15 cellular contexts compared by ENCODE assay signal in the genomic region with DNA sequence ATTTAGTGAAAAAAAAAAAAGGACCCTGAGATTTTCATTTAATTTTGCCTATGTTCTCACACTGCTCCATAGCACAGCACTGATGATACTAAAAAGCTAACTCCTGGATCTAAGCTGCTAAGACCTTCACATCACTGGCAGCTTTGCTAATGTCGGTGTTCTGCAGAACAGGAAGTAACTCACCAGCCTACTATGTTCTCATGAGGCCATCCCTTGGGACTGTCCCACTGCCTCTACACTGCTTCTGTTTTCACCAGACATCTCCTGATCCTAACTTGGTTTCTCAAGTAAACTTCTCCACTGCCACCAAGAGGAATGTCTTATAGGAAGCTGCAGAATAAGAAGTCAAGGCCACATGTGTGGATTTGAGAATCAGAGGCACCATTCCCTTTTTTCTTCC. TPM values are rescaled to one million over a fixed set of nuclear protein-coding genes. Genes with fewer than 3 reads are reported as not detected.
A peak's percentile ranks its signal among the peaks of the same experiment; 100 is the strongest.
DNase-seq lines count a peak whose midpoint lies in the region; ATAC-seq and TF ChIP-seq lines count a peak whose summit lies in the region.
"Had no signal": no experiment of that assay in that cellular context is flagged by ENCODE, and none has a peak within 500 bp of the region (broad histone marks: within the 10 kb centered on the region; RNA-seq: fewer than 3 reads in every experiment).

No MANE protein-coding gene starts in this region.

- peak; percentile 65 to 66 for ATAC-seq in stimulated activated naive B cell treated with anti-CD40 and anti-IgM and Interleukin-4, amounts not matched to agents 10 μg/mL and 1 μg/mL and 100 μg/mL, for 72 hours (replicated peaks)
- ATAC-seq: A549 had no signal

- TF ChIP-seq CTCF in NB4 (IDR thresholded peaks at IDR 0.05; ENCODE audit: low read depth, low read length) = no peak
- TF ChIP-seq CTCF in brain microvascular endothelial cell (IDR thresholded peaks at IDR 0.05; ENCODE audit: low read depth, low read length, missing control alignments) = no peak
- TF ChIP-seq CTCF in endothelial cell (IDR thresholded peaks at IDR 0.05; ENCODE audit: unreplicated experiment) = no peak
- no peak for TF ChIP-seq CTCF in coronary artery (IDR thresholded peaks at IDR 0.05)

- no peaks in the 10 kb centered on the region for H3K36me3 Mint-ChIP-seq in stimulated activated naive B cell treated with anti-CD40 and anti-IgM and Interleukin-4, amounts not matched to agents 10 μg/mL and 1 μg/mL and 100 μg/mL, for 72 hours
- peaks cover 4% of the 10 kb centered on the region for H3K36me3 Mint-ChIP-seq in endothelial cell (ENCODE audit: low read depth, unreplicated experiment)

- H3K4me1 Mint-ChIP-seq in stimulated activated naive B cell treated with anti-CD40 and anti-IgM and Interleukin-4, amounts not matched to agents 10 μg/mL and 1 μg/mL and 100 μg/mL, for 72 hours = peaks cover 0 to 10% of the 10 kb centered on the region in 2 donors
- no peaks in the 10 kb centered on the region for H3K4me1 Mint-ChIP-seq in endothelial cell (ENCODE audit: unreplicated experiment)

- TF ChIP-seq POLR2A in NB4 (IDR thresholded peaks at IDR 0.05; ENCODE audit: extremely low read depth, insufficient read length) = no peak

- no peak overlapping the region for H2AFZ ChIP-seq in GM23248

- peaks cover 4% of the 10 kb centered on the region; the same call in 1 of the 2 replicates for H3F3A ChIP-seq in GM23248 (ENCODE audit: insufficient read depth)

- no peaks in the 10 kb centered on the region; the same call in 1 of the 2 replicates for H3K9me2 ChIP-seq in GM23248 (ENCODE audit: insufficient read depth)

- H3K79me2 ChIP-seq in GM23248 (ENCODE audit: insufficient read depth) = no peaks in the 10 kb centered on the region

- DNase-seq in GM23248 = peak; percentile 25
- peak; percentile 64 for DNase-seq in NB4 (ENCODE audit: low read depth)
- peak; percentile 48 for DNase-seq in brain microvascular endothelial cell
- DNase-seq in stimulated activated naive B cell treated with anti-CD40 and anti-IgM and Interleukin-4, amounts not matched to agents 10 μg/mL and 1 μg/mL and 100 μg/mL, for 72 hours = no peak
- no peak for DNase-seq in endothelial cell (ENCODE audit: low spot score)
- no peak for DNase-seq in NCI-H1417 (lab: John Stamatoyannopoulos, UW)
- no peak for DNase-seq in coronary artery (ENCODE audit: low spot score)
- DNase-seq: AML-193; C1 segment of cervical spinal cord; Calu3; CD4-positive, alpha-beta T cell; DMS 273 treated with DMSO at 0.1 percent for 48 hours; GOT3; H9 had no signal

- no peaks in the 10 kb centered on the region for H3K27me3 ChIP-seq in GM23248 (replicated peaks; ENCODE audit: insufficient read depth)
- no peaks in the 10 kb centered on the region for H3K27me3 ChIP-seq in brain microvascular endothelial cell (replicated peaks)

- H3K4me3 ChIP-seq in GM23248 = no peak overlapping the region
- no peak overlapping the region for H3K4me3 ChIP-seq in NB4 (ENCODE audit: low read depth, low read length)
- H3K4me3 ChIP-seq in brain microvascular endothelial cell (ENCODE audit: low read depth, low read length) = no peak overlapping the region
- no peak overlapping the region for H3K4me3 ChIP-seq in coronary artery
- H3K4me3 ChIP-seq: A549 had no signal

- H3K27ac ChIP-seq in GM23248 (no peak overlapping the region), brain microvascular endothelial cell (no peak overlapping the region), coronary artery (no peak overlapping the region)
- H3K27ac ChIP-seq: A549 had no signal

- no peaks in the 10 kb centered on the region for H4K20me1 ChIP-seq in GM23248 (ENCODE audit: insufficient read depth)

- no peak overlapping the region for H3K4me2 ChIP-seq in GM23248 (ENCODE audit: unreplicated experiment)
- H3K4me2 ChIP-seq: A549 had no signal

- WGBS in GM23248 (ENCODE audit: low coverage in 1 of 2, low lambda C conversion rate in 2 of 2, missing lambda C conversion rate in 2 of 2), 2 experiments = 26 to 33% methylated on average over 1 of the region's 1 CpG

- no peaks in the 10 kb centered on the region for H3K9me3 ChIP-seq in GM23248 (ENCODE audit: low read depth)

- peaks cover 25 to 32% of the 10 kb centered on the region in 2 donors for H3K27me3 Mint-ChIP-seq in stimulated activated naive B cell treated with anti-CD40 and anti-IgM and Interleukin-4, amounts not matched to agents 10 μg/mL and 1 μg/mL and 100 μg/mL, for 72 hours
- H3K27me3 Mint-ChIP-seq in endothelial cell (ENCODE audit: unreplicated experiment) = no peaks in the 10 kb centered on the region

- in situ Hi-C loops in GM23248 (cut with MboI) = no loop called here
- in situ Hi-C loops in brain microvascular endothelial cell (cut with HindIII; ENCODE audit: low pct_ligation_motif_present, low sequenced_read_pairs) = no loop called here

- H3K36me3 ChIP-seq in GM23248 (ENCODE audit: low read depth) = no peaks in the 10 kb centered on the region
- H3K36me3 ChIP-seq in brain microvascular endothelial cell (replicated peaks) = no peaks in the 10 kb centered on the region

- no peak overlapping the region for H3K4me3 Mint-ChIP-seq in stimulated activated naive B cell treated with anti-CD40 and anti-IgM and Interleukin-4, amounts not matched to agents 10 μg/mL and 1 μg/mL and 100 μg/mL, for 72 hours
- H3K4me3 Mint-ChIP-seq in endothelial cell (ENCODE audit: unreplicated experiment) = no peak overlapping the region
- H3K4me3 Mint-ChIP-seq: CD4-positive, alpha-beta T cell; H9 had no signal

- H3K9ac ChIP-seq in GM23248 = no peak overlapping the region

- no peak overlapping the region for H3K27ac Mint-ChIP-seq in stimulated activated naive B cell treated with anti-CD40 and anti-IgM and Interleukin-4, amounts not matched to agents 10 μg/mL and 1 μg/mL and 100 μg/mL, for 72 hours
- no peak overlapping the region for H3K27ac Mint-ChIP-seq in endothelial cell (ENCODE audit: unreplicated experiment)
- H3K27ac Mint-ChIP-seq: CD4-positive, alpha-beta T cell; H9 had no signal

- no peaks in the 10 kb centered on the region for H3K9me3 Mint-ChIP-seq in stimulated activated naive B cell treated with anti-CD40 and anti-IgM and Interleukin-4, amounts not matched to agents 10 μg/mL and 1 μg/mL and 100 μg/mL, for 72 hours
- H3K9me3 Mint-ChIP-seq in endothelial cell (ENCODE audit: unreplicated experiment) = no peaks in the 10 kb centered on the region
- H3K9me3 Mint-ChIP-seq: CD4-positive, alpha-beta T cell had no signal

- peaks cover 9% of the 10 kb centered on the region for H3K4me1 ChIP-seq in GM23248 (ENCODE audit: insufficient read depth)
- H3K4me1 ChIP-seq: A549 had no signal

RNA-seq across cellular contexts. Expression of a gene that starts 15.1 kb away (rescaled TPM):
- 0.89 and 1.2 TPM in 2 replicates for total RNA-seq in GM23248 (2014; rRNA removed; shearing (Covaris generic))
- polyA plus RNA-seq in GM23248 (2016; fragmentation: Nextera tagmentation; extraction: Ambion mirVana) = 0.53 and 0.65 TPM in 2 replicates
- total RNA-seq in endothelial cell (ENCODE audit: unreplicated experiment) = 7.3 TPM

RNA-seq across cellular contexts. Expression of a gene that starts 29.1 kb away (rescaled TPM):
- total RNA-seq in GM23248 (2014; rRNA removed; shearing (Covaris generic)) = 31.3 and 31.5 TPM in 2 replicates
- 51.1 and 54.6 TPM in 2 replicates for polyA plus RNA-seq in GM23248 (2016; fragmentation: Nextera tagmentation; extraction: Ambion mirVana)
- total RNA-seq in endothelial cell (ENCODE audit: unreplicated experiment) = 53.0 TPM

Comparison
In these comparisons a context has a peak if more than half of its experiments do, and no peak if none do; other contexts are left out.
1. DNase-seq: peak in GM23248 (single experiment), NB4 (single experiment) and brain microvascular endothelial cell (single experiment); none in stimulated activated naive B cell treated with anti-CD40 and anti-IgM and Interleukin-4, amounts not matched to agents 10 μg/mL and 1 μg/mL and 100 μg/mL, for 72 hours (single experiment), endothelial cell (single experiment), NCI-H1417 (0 of 3) and coronary artery (single experiment).